Comparison of ENCODE assay signal across 8 cellular contexts in the genomic region with DNA sequence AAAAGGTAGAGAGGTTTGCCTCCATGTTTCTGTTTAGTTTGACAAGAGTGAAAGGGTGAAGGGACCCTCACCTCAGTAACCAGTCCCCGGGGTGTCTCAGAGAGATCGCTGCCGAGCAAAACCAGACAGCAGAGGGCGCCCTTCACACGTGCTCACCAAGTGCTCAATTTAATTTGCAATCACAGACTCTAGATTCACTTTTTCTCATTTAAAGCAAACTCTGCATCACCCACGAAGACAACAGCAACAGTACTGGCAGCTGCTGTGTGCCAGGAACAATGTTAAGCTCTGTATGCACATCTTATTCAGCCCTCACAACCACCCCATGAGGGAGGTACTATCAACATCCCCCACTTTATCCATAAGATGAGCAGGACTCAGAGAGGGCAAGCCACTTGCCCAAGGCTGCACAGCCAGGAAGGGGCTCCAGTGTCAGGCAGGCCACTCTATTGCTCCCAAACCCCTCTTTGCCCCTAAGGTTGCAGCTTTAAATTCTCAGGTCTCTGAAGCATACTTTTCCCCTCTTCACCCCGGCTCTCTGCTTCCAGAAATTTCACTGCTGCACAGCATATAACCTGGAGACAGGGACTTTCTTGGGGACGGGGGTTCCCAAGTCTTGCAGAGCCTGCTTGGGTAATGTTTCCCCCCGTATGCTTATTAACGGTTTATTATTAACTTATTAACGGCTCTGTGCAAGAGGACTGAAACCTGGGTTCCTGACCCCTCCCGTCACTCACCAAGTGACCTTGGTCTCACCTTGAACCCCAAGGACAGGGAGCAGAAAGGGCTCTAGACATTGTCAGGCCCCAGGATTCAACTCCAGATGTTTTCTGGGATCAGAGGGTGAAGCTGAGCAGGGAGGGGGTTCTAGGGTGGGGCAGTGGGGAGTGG.
A peak's percentile ranks its signal among the peaks of the same experiment; 100 is the strongest.
DNase-seq lines count a peak whose midpoint lies in the region; ATAC-seq and TF ChIP-seq lines count a peak whose summit lies in the region.

No MANE protein-coding gene starts in this region.

- H3K4me3 ChIP-seq in NB4 (ENCODE audit: low read depth, low read length), result no peak overlapping the region
- no peak overlapping the region for H3K4me3 ChIP-seq in adrenal gland
- no peak overlapping the region for H3K4me3 ChIP-seq in left ventricle myocardium inferior

- H3K4me1 ChIP-seq in adrenal gland (replicated peaks in 1 of 2) (no peaks in the 10 kb centered on the region), left ventricle myocardium inferior (no peaks in the 10 kb centered on the region)

- H3K27me3 ChIP-seq in adrenal gland (no peaks in the 10 kb centered on the region), left ventricle myocardium inferior (ENCODE audit: low read depth) (peaks cover 50% of the 10 kb centered on the region)

- DNase-seq in GM10248 (ENCODE audit: extremely low spot score) (peak; percentile 71), NB4 (ENCODE audit: low read depth) (peak; percentile 84), T follicular helper cell (ENCODE audit: low read depth) (peak; percentile 62), adrenal gland (peak; percentile 58 to 90 (median 80)), left ventricle myocardium inferior (peak; percentile 76), sciatic nerve (ENCODE audit: low spot score) (peak; percentile 85)

- 22 to 24% (median 23%) methylated on average over 12 of the region's 12 CpGs for WGBS in adrenal gland, 4 donors

- POLR2A ChIA-PET in GM10248 (lab: Yijun Ruan, JAX), result no interaction called here

- no peak for TF ChIP-seq POLR2A in NB4 (IDR thresholded peaks at IDR 0.05; ENCODE audit: extremely low read depth, insufficient read length)
- TF ChIP-seq POLR2A in adrenal gland (IDR thresholded peaks at IDR 0.05), result no peak

- ATAC-seq in sciatic nerve (peak; percentile 80), GM18870 (IDR thresholded peaks at IDR 0.05; ENCODE audit: unreplicated experiment) (no peak), HG02798 (IDR thresholded peaks at IDR 0.05; ENCODE audit: poor library complexity, unreplicated experiment) (no peak)

- intact Hi-C loops in adrenal gland (cut with DNase I), result loop anchor here (2.0 to 5.0 kb wide), 2 partner anchors 97 to 101 kb away; a partner anchor contains a TSS
- intact Hi-C loops in left ventricle myocardium inferior (cut with micrococcal nuclease), result loop anchor here (5.0 kb wide), 1 partner anchor 102 kb away; a partner anchor contains a TSS
- intact Hi-C loops in sciatic nerve (cut with DNase I), result loop anchor here (5.0 kb wide), 1 partner anchor 92 kb away; no protein-coding TSS in a partner anchor

- CTCF ChIA-PET in GM10248 (lab: Yijun Ruan, JAX), result interaction anchor here (0.9 to 6.1 kb wide), 11 partner anchors 11 to 358 kb away, joined by 3 to 47 read pairs (median 4); a partner anchor contains a TSS

- H3K36me3 ChIP-seq in adrenal gland (replicated peaks in 1 of 2), result no peaks in the 10 kb centered on the region
- H3K36me3 ChIP-seq in left ventricle myocardium inferior, result no peaks in the 10 kb centered on the region

- H3K9me3 ChIP-seq in adrenal gland (replicated peaks in 1 of 3), result no peaks in the 10 kb centered on the region
- H3K9me3 ChIP-seq in left ventricle myocardium inferior (replicated peaks), result no peaks in the 10 kb centered on the region

- TF ChIP-seq CTCF in GM10248 (IDR thresholded peaks at IDR 0.05; ENCODE audit: control extremely low read depth, extremely low read depth, low read depth, missing control alignments), result peak; percentile 77
- peak; percentile 94 for TF ChIP-seq CTCF in NB4 (IDR thresholded peaks at IDR 0.05; ENCODE audit: low read depth, low read length)
- TF ChIP-seq CTCF in adrenal gland (IDR thresholded peaks at IDR 0.05), result peak; percentile 80 to 89 (median 86)
- peak; percentile 90 for TF ChIP-seq CTCF in left ventricle myocardium inferior (IDR thresholded peaks at IDR 0.05; ENCODE audit: borderline replicate concordance)

- H3K27ac ChIP-seq in adrenal gland (no peak overlapping the region), left ventricle myocardium inferior (replicated peaks) (no peak overlapping the region)
